24 cellular contexts compared by ENCODE assay signal in the genomic region with DNA sequence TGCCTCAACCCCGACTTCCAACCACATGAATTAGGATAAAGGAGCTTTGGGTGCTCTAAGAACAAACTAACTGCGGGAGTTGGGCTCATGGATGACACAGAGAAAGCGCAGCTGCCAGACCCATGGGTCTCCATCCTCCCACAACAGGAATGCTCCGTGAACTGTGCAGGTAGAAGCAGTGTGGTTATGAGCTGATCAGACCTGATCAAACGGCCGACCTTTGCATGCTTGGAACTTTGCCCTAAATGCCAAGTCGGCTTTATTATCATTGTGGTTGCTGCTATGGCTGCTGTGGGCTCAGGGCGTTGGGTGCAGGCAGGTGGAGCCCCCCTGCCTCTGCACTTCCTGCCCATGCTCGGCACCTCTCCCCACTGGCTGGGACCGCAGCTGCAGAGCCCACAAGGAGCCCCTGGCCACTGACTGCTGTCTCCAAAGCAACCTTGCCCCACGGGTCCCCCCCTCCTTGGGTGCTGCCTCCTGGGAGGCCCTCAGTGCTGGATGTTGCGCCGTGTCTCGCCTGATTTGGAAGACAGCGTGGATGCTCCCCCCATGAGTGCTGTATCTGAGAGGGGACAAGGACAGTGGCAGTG. TPM values are rescaled to one million over a fixed set of nuclear protein-coding genes. Genes with fewer than 3 reads are reported as not detected.
DNase-seq lines count a peak whose midpoint lies in the region; ATAC-seq, FAIRE-seq and TF ChIP-seq lines count a peak whose summit lies in the region.
"Had no signal": no experiment of that assay in that cellular context is flagged by ENCODE, and none has a peak within 500 bp of the region (broad histone marks: within the 10 kb centered on the region; RNA-seq: fewer than 3 reads in every experiment).

No MANE protein-coding gene starts in this region.

- H3K4me3 Mint-ChIP-seq in activated CD8-positive, alpha-beta memory T cell treated with anti-CD3 and anti-CD28 coated beads, Interleukin-2, amount 10 ng/mL, durations not matched to agents 7 days and 5 days: no peak overlapping the region

- H3K9me3 ChIP-seq in KOPT-K1 (ENCODE audit: insufficient read depth, low read length, poor library complexity, severe bottlenecking): peaks cover 6% of the 10 kb centered on the region
- H3K9me3 ChIP-seq: neutrophil, right lobe of liver had no signal

- peaks cover 26% of the 10 kb centered on the region for H3K4me1 Mint-ChIP-seq in activated CD8-positive, alpha-beta memory T cell treated with anti-CD3 and anti-CD28 coated beads, Interleukin-2, amount 10 ng/mL, durations not matched to agents 7 days and 5 days

- no peaks in the 10 kb centered on the region for H3K36me3 Mint-ChIP-seq in activated CD8-positive, alpha-beta memory T cell treated with anti-CD3 and anti-CD28 coated beads, Interleukin-2, amount 10 ng/mL, durations not matched to agents 7 days and 5 days

- peak; percentile 52 for ATAC-seq in activated CD8-positive, alpha-beta memory T cell treated with anti-CD3 and anti-CD28 coated beads, Interleukin-2, amount 10 ng/mL, durations not matched to agents 7 days and 5 days
- peak; percentile 75 for ATAC-seq in stimulated activated naive CD8-positive, alpha-beta T cell treated with anti-CD3 and anti-CD28 coated beads, Interleukin-15, Interleukin-2, amounts not matched to agents 100 U/mL and 50 U/mL, for 24 hours
- ATAC-seq: heart left ventricle, right lobe of liver had no signal

- peaks cover under 1% of the 10 kb centered on the region for H3K9me3 Mint-ChIP-seq in activated CD8-positive, alpha-beta memory T cell treated with anti-CD3 and anti-CD28 coated beads, Interleukin-2, amount 10 ng/mL, durations not matched to agents 7 days and 5 days (ENCODE audit: low read depth)

- peak; percentile 49 for DNase-seq in activated CD8-positive, alpha-beta memory T cell treated with anti-CD3 and anti-CD28 coated beads, Interleukin-2, amount 10 ng/mL, durations not matched to agents 7 days and 5 days
- DNase-seq in islet precursor cell: peak; percentile 43
- peak; percentile 65 for DNase-seq in stimulated activated naive CD8-positive, alpha-beta T cell treated with anti-CD3 and anti-CD28 coated beads, Interleukin-15, Interleukin-2, amounts not matched to agents 100 U/mL and 50 U/mL, for 24 hours
- no peak for DNase-seq in AG20443 (ENCODE audit: low spot score)
- DNase-seq in GM12891 (ENCODE audit: insufficient read length, low spot score): no peak
- DNase-seq in GOT3 (lab: John Stamatoyannopoulos, UW): no peak
- DNase-seq: DMS79 treated with DMSO at 0.1 percent for 48 hours; effector CD8-positive, alpha-beta T cell; heart left ventricle; mesenchymal stem cell; NCI-H1105; NCI-H2227 treated with DMSO at 0.1 percent for 48 hours; stimulated activated CD4-positive, alpha-beta T cell treated with anti-CD3 and anti-CD28 coated beads, Interleukin-2, amount 100 ng/mL, for 48 hours; T-helper 1 cell had no signal

- no peaks in the 10 kb centered on the region for H3K36me3 ChIP-seq in KOPT-K1 (ENCODE audit: insufficient read depth, low read length)
- H3K36me3 ChIP-seq: cardiac muscle cell, heart left ventricle, neutrophil, right lobe of liver, tibial nerve had no signal

- peaks cover 63% of the 10 kb centered on the region for H3K27me3 Mint-ChIP-seq in activated CD8-positive, alpha-beta memory T cell treated with anti-CD3 and anti-CD28 coated beads, Interleukin-2, amount 10 ng/mL, durations not matched to agents 7 days and 5 days

- TF ChIP-seq POLR2A in GM12891 (IDR thresholded peaks at IDR 0.05; ENCODE audit: low read depth, low read length): no peak

- H3K27ac Mint-ChIP-seq in activated CD8-positive, alpha-beta memory T cell treated with anti-CD3 and anti-CD28 coated beads, Interleukin-2, amount 10 ng/mL, durations not matched to agents 7 days and 5 days: no peak overlapping the region

- CTCF ChIA-PET in activated CD8-positive, alpha-beta memory T cell treated with anti-CD3 and anti-CD28 coated beads, Interleukin-2, amount 10 ng/mL, durations not matched to agents 7 days and 5 days (lab: Charles Lee): no interaction called here

- FAIRE-seq in GM12891 (lab: Jason Lieb, UNC): no peak

- peak overlapping the region; percentile 42 for H3K27ac ChIP-seq in KOPT-K1 (ENCODE audit: low read depth, low read length, poor library complexity, severe bottlenecking)
- H3K27ac ChIP-seq: cardiac muscle cell, heart left ventricle, HL-60, KMS-11, neutrophil, right lobe of liver, RWPE1, tibial nerve had no signal

TF ChIP-seq in GM12891, 5 proteins besides CTCF, POLR2A, EP300 and RAD21:
- TF ChIP-seq PAX5 (IDR thresholded peaks at IDR 0.05; ENCODE audit: insufficient read depth, low read length, severe bottlenecking) (no peak), TAF1 (IDR thresholded peaks at IDR 0.05; ENCODE audit: low read depth, low read length) (no peak), POLR2AphosphoS5 (IDR thresholded peaks at IDR 0.05; ENCODE audit: low read depth, low read length) (no peak), POU2F2 (IDR thresholded peaks at IDR 0.05; ENCODE audit: low read depth, low read length) (no peak), SPI1 (IDR thresholded peaks at IDR 0.05; ENCODE audit: low read depth, low read length) (no peak)

RNA-seq across cellular contexts. Expression of a gene that starts 2.6 kb away (rescaled TPM):
- under 1 TPM; 0.07 to 0.23 TPM for total RNA-seq in activated CD8-positive, alpha-beta memory T cell treated with anti-CD3 and anti-CD28 coated beads, Interleukin-2, amount 10 ng/mL, durations not matched to agents 7 days and 5 days
- 0.05 TPM for polyA plus RNA-seq in GM12891 (2012; ENCODE audit: low read depth, missing spikeins)
- total RNA-seq: cardiac muscle cell, fibroblast of lung, right lobe of liver had no signal
- polyA plus RNA-seq: BJ, cardiac muscle cell, fibroblast of lung had no signal

Comparison
In these comparisons a context has a peak if more than half of its experiments do, and no peak if none do; other contexts are left out.
1. DNase-seq: peak in activated CD8-positive, alpha-beta memory T cell treated with anti-CD3 and anti-CD28 coated beads, Interleukin-2, amount 10 ng/mL, durations not matched to agents 7 days and 5 days (single experiment), islet precursor cell (single experiment) and stimulated activated naive CD8-positive, alpha-beta T cell treated with anti-CD3 and anti-CD28 coated beads, Interleukin-15, Interleukin-2, amounts not matched to agents 100 U/mL and 50 U/mL, for 24 hours (single experiment); none in AG20443 (single experiment), GM12891 (single experiment) and GOT3 (single experiment).